ENCODE assay signal across 9 cellular contexts in genomic region chr1:103546496-103546895, GRCh38.
"Had no signal": no experiment of that assay in that cellular context is flagged by ENCODE, and none has a peak within 500 bp of the region (broad histone marks: within the 10 kb centered on the region; RNA-seq: fewer than 3 reads in every experiment).

No MANE protein-coding gene starts in this region.

- H3K4me3 ChIP-seq: GM23248, HAP-1 had no signal

- H3K9me3 Mint-ChIP-seq: HFFc6, IgD-negative memory B cell had no signal

- DNase-seq: GM23248, GOT3, H7, HFFc6, KBM-7 had no signal

- ATAC-seq: HCT116, HepG2 had no signal

- H3K27ac Mint-ChIP-seq: HFFc6, IgD-negative memory B cell had no signal

- H3K27me3 Mint-ChIP-seq: IgD-negative memory B cell had no signal

- H3K4me3 Mint-ChIP-seq: HFFc6, IgD-negative memory B cell had no signal

- H3K4me1 Mint-ChIP-seq: IgD-negative memory B cell had no signal
